In genomic region chr12:110743571-110744093, GRCh38 we compare ENCODE assay signal across 8 cellular contexts. TPM values are rescaled to one million over a fixed set of nuclear protein-coding genes. Genes with fewer than 3 reads are reported as not detected.
DNase-seq lines count a peak whose midpoint lies in the region; TF ChIP-seq lines count a peak whose summit lies in the region.

No MANE protein-coding gene starts in this region.

- H3K27ac Mint-ChIP-seq in endothelial cell (ENCODE audit: unreplicated experiment) = peak overlapping the region; percentile 2

- peaks cover 4% of the 10 kb centered on the region for H3K27me3 Mint-ChIP-seq in endothelial cell (ENCODE audit: unreplicated experiment)

- H3K9me3 Mint-ChIP-seq in endothelial cell (ENCODE audit: unreplicated experiment) = no peaks in the 10 kb centered on the region

- H3K9me3 ChIP-seq in SJCRH30 (replicated peaks) = no peaks in the 10 kb centered on the region
- no peaks in the 10 kb centered on the region for H3K9me3 ChIP-seq in muscle layer of duodenum (ENCODE audit: control insufficient read depth in 1 of 2, low read length in 2 of 2)

- peaks cover 13% of the 10 kb centered on the region for H3K36me3 ChIP-seq in SJCRH30
- no peaks in the 10 kb centered on the region for H3K36me3 ChIP-seq in muscle layer of duodenum (ENCODE audit: control insufficient read depth in 1 of 2, insufficient read depth in 2 of 2, low read length in 2 of 2)

- H3K4me3 Mint-ChIP-seq in endothelial cell (ENCODE audit: unreplicated experiment) = peak overlapping the region; percentile 95

- H3K4me1 ChIP-seq in SJCRH30 = peaks cover 4% of the 10 kb centered on the region; the same call in 1 of the 2 replicates
- peaks cover 21 to 41% of the 10 kb centered on the region in 2 donors for H3K4me1 ChIP-seq in muscle layer of duodenum (ENCODE audit: control insufficient read depth in 1 of 2, insufficient read depth in 2 of 2, low read length in 2 of 2)

- in situ Hi-C loops in G401 (cut with HindIII; ENCODE audit: low sequenced_read_pairs) = no loop called here

- H3K4me3 ChIP-seq in SJCRH30 (peak overlapping the region; percentile 97), muscle layer of duodenum (ENCODE audit: low read depth in 1 of 2, low read length in 2 of 2) (peak overlapping the region; percentile 75 to 77)

- H3K4me1 Mint-ChIP-seq in endothelial cell (ENCODE audit: unreplicated experiment) = peaks cover 26% of the 10 kb centered on the region

- H3K27me3 ChIP-seq in SJCRH30 = no peaks in the 10 kb centered on the region
- no peaks in the 10 kb centered on the region for H3K27me3 ChIP-seq in muscle layer of duodenum (ENCODE audit: low read depth, low read length)

- DNase-seq in NCI-H146 (lab: John Stamatoyannopoulos, UW) (peak; percentile 38), NCI-H146 treated with DMSO at 0.1 percent for 48 hours (lab: John Stamatoyannopoulos, UW; ENCODE audit: unreplicated experiment) (no peak), SJCRH30 (peak; percentile 29 to 38), endothelial cell (ENCODE audit: low spot score) (no peak), G401 (ENCODE audit: low spot score) (no peak), OCI-M2 (lab: John Stamatoyannopoulos, UW; ENCODE audit: unreplicated experiment) (no peak), NK-92 (lab: John Stamatoyannopoulos, UW; ENCODE audit: unreplicated experiment) (no peak)

- no peak for TF ChIP-seq CTCF in endothelial cell (IDR thresholded peaks at IDR 0.05; ENCODE audit: unreplicated experiment)

- H3K36me3 Mint-ChIP-seq in endothelial cell (ENCODE audit: low read depth, unreplicated experiment) = no peaks in the 10 kb centered on the region

- H3K27ac ChIP-seq in SJCRH30 = peak overlapping the region; percentile 30; the same call in 1 of the 2 replicates
- peak overlapping the region; percentile 33 for H3K27ac ChIP-seq in muscle layer of duodenum (ENCODE audit: low read length)

RNA-seq across cellular contexts. Expression of gene PPP1CC, which starts 0.9 kb away (rescaled TPM):
- total RNA-seq in SJCRH30 (2014; rRNA removed; shearing (Covaris generic)) = 202 and 218 TPM in 2 replicates
- 152 TPM for total RNA-seq in endothelial cell (ENCODE audit: unreplicated experiment)
- 134 and 200 TPM in 2 replicates for total RNA-seq in G401 (2014; rRNA removed; shearing (Covaris generic))

RNA-seq across cellular contexts. Expression of gene HVCN1, which starts 54.7 kb away (rescaled TPM):
- 2.7 and 2.8 TPM in 2 replicates for total RNA-seq in SJCRH30 (2014; rRNA removed; shearing (Covaris generic))
- 11.9 TPM for total RNA-seq in endothelial cell (ENCODE audit: unreplicated experiment)
- total RNA-seq in G401 (2014; rRNA removed; shearing (Covaris generic)) = not detected in 2 replicates

Comparison
In these comparisons a context has a peak if more than half of its experiments do, and no peak if none do; other contexts are left out.
1. DNase-seq: peak in NCI-H146 (single experiment) and SJCRH30 (2 of 2); none in NCI-H146 treated with DMSO at 0.1 percent for 48 hours (single experiment), endothelial cell (single experiment), G401 (single experiment), OCI-M2 (single experiment) and NK-92 (single experiment).